Comparison of ENCODE assay signal across 10 cellular contexts in genomic region chr14:96629558-96630222, GRCh38.
"Had no signal": no experiment of that assay in that cellular context is flagged by ENCODE, and none has a peak within 500 bp of the region (broad histone marks: within the 10 kb centered on the region; RNA-seq: fewer than 3 reads in every experiment).

No MANE protein-coding gene starts in this region.

- H3K27ac ChIP-seq: ascending aorta, left ventricle myocardium inferior, sigmoid colon, thoracic aorta had no signal

- H3K9me3 Mint-ChIP-seq: activated naive CD4-positive, alpha-beta T cell treated with anti-CD3 and anti-CD28 coated beads, Interleukin-2, amount 10 ng/mL, durations not matched to agents 7 days and 5 days; memory B cell had no signal

- H3K9me3 ChIP-seq: ascending aorta, sigmoid colon, thoracic aorta had no signal

- H3K4me1 Mint-ChIP-seq: activated naive CD4-positive, alpha-beta T cell treated with anti-CD3 and anti-CD28 coated beads, Interleukin-2, amount 10 ng/mL, durations not matched to agents 7 days and 5 days had no signal

- H3K27ac Mint-ChIP-seq: activated naive CD4-positive, alpha-beta T cell treated with anti-CD3 and anti-CD28 coated beads, Interleukin-2, amount 10 ng/mL, durations not matched to agents 7 days and 5 days; memory B cell had no signal

- DNase-seq: activated CD4-positive, alpha-beta T cell treated with anti-CD3 and anti-CD28 coated beads, Interleukin-2, amount 50 U/mL, for 48 hours; activated CD4-positive, CD25-positive, alpha-beta regulatory T cell treated with anti-CD3 and anti-CD28 coated beads, Interleukin-2, amount 50 U/mL, for 72 hours; activated naive CD4-positive, alpha-beta T cell treated with anti-CD3 and anti-CD28 coated beads, Interleukin-2, amount 10 ng/mL, durations not matched to agents 7 days and 5 days; left ventricle myocardium inferior; sigmoid colon; stimulated activated CD4-positive, alpha-beta T cell treated with anti-CD3 and anti-CD28 coated beads, Interleukin-2, amount 100 ng/mL, for 24 hours; T-helper 9 cell had no signal

- H3K4me3 Mint-ChIP-seq: activated naive CD4-positive, alpha-beta T cell treated with anti-CD3 and anti-CD28 coated beads, Interleukin-2, amount 10 ng/mL, durations not matched to agents 7 days and 5 days; memory B cell had no signal

- H3K27me3 ChIP-seq: ascending aorta had no signal

- H3K36me3 Mint-ChIP-seq: activated naive CD4-positive, alpha-beta T cell treated with anti-CD3 and anti-CD28 coated beads, Interleukin-2, amount 10 ng/mL, durations not matched to agents 7 days and 5 days; memory B cell had no signal

- H3K4me1 ChIP-seq: ascending aorta, left ventricle myocardium inferior, sigmoid colon had no signal
